8 cellular contexts compared by ENCODE assay signal in the genomic region with DNA sequence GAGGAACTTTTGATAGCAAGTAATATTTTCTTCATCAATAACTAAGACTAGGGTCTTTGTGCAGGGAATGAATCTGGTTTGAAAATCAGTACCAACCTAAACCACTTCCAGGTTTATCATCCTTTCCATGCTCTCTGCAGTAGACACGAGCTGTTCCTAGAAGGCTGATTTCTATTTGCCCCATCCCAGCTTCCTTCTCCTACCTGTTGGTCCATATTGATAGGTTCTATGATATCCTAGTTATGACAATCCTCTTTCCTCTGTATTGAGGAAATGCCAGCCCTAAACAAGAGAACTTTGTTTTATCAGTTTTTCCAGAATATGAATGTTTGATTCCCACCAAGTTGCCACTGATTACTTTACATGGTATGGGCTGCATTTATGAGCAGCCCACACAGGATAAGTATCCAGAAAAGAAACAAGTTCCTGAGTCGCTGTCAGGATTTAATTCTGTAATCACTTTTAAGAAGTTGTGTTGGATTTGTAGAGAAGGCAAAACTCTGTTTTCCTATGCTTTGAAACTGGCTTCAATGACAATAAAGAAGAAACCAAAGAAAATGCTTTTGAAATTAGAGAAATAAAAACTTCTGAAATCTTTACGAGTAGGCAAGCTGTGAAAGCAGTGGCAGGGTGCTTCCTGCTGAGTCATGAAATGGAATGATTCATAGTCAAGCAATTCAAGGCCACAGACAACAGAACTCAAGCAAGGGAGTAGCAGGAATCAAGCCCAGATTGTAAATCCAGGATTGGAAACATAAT. TPM values are rescaled to one million over a fixed set of nuclear protein-coding genes. Genes with fewer than 3 reads are reported as not detected.
A peak's percentile ranks its signal among the peaks of the same experiment; 100 is the strongest.
DNase-seq lines count a peak whose midpoint lies in the region; ATAC-seq and TF ChIP-seq lines count a peak whose summit lies in the region.

No MANE protein-coding gene starts in this region.

- no peaks in the 10 kb centered on the region for H3K36me3 Mint-ChIP-seq in activated CD8-positive, alpha-beta T cell treated with anti-CD3 and anti-CD28 coated beads for 36 hours (ENCODE audit: low read depth)
- H3K36me3 Mint-ChIP-seq in progenitor cell of endocrine pancreas (ENCODE audit: insufficient read depth) = no peaks in the 10 kb centered on the region

- H3K27ac Mint-ChIP-seq in activated CD8-positive, alpha-beta T cell treated with anti-CD3 and anti-CD28 coated beads for 36 hours = peak overlapping the region; percentile 2
- H3K27ac Mint-ChIP-seq in progenitor cell of endocrine pancreas = peak overlapping the region; percentile 31

- H3K36me3 ChIP-seq in gastroesophageal sphincter (no peaks in the 10 kb centered on the region), WERI-Rb-1 (no peaks in the 10 kb centered on the region)

- CTCF ChIA-PET in activated CD8-positive, alpha-beta T cell treated with anti-CD3 and anti-CD28 coated beads for 36 hours (lab: Charles Lee) = interaction anchor here (1.0 to 1.6 kb wide), 2 partner anchors 14 to 59 kb away, joined by 3 to 4 read pairs; no protein-coding TSS in a partner anchor

- no peaks in the 10 kb centered on the region for H3K27me3 Mint-ChIP-seq in activated CD8-positive, alpha-beta T cell treated with anti-CD3 and anti-CD28 coated beads for 36 hours
- H3K27me3 Mint-ChIP-seq in progenitor cell of endocrine pancreas = no peaks in the 10 kb centered on the region

- no peak for TF ChIP-seq CTCF in activated CD8-positive, alpha-beta T cell treated with anti-CD3 and anti-CD28 coated beads for 36 hours (IDR thresholded peaks at IDR 0.05)
- TF ChIP-seq CTCF in gastroesophageal sphincter (IDR thresholded peaks at IDR 0.05) (no peak), progenitor cell of endocrine pancreas (IDR thresholded peaks at IDR 0.05; ENCODE audit: unreplicated experiment) (no peak), WERI-Rb-1 (IDR thresholded peaks at IDR 0.05; ENCODE audit: low read depth, low read length) (no peak)

- H3K4me1 ChIP-seq in gastroesophageal sphincter = peaks cover 7 to 18% (median 14%) of the 10 kb centered on the region in 3 donors

- WGBS in gastroesophageal sphincter (ENCODE audit: low coverage in 1 of 2), 2 donors = 25 to 28% methylated on average over 3 of the region's 3 CpGs

- no peaks in the 10 kb centered on the region for H3K9me3 ChIP-seq in gastroesophageal sphincter
- H3K9me3 ChIP-seq in WERI-Rb-1 (ENCODE audit: severe bottlenecking) = no peaks in the 10 kb centered on the region

- intact Hi-C loops in activated CD8-positive, alpha-beta T cell treated with anti-CD3 and anti-CD28 coated beads for 36 hours (cut with micrococcal nuclease) = no loop called here

- H3K27ac ChIP-seq in gastroesophageal sphincter = peak overlapping the region; percentile 76 to 78 (median 76)
- H3K27ac ChIP-seq in WERI-Rb-1 = no peak overlapping the region

- no peaks in the 10 kb centered on the region for H3K9me3 Mint-ChIP-seq in activated CD8-positive, alpha-beta T cell treated with anti-CD3 and anti-CD28 coated beads for 36 hours
- no peaks in the 10 kb centered on the region for H3K9me3 Mint-ChIP-seq in progenitor cell of endocrine pancreas (ENCODE audit: low read depth)

- no peaks in the 10 kb centered on the region for H3K27me3 ChIP-seq in gastroesophageal sphincter
- H3K27me3 ChIP-seq in WERI-Rb-1 (ENCODE audit: insufficient read depth, low read depth, severe bottlenecking) = no peaks in the 10 kb centered on the region

- POLR2A ChIA-PET in activated CD8-positive, alpha-beta T cell treated with anti-CD3 and anti-CD28 coated beads for 36 hours (lab: Charles Lee) = no interaction called here

- DNase-seq in AG20443 (ENCODE audit: low spot score) (peak; percentile 91), HT1080 (ENCODE audit: low read depth) (peak; percentile 95), progenitor cell of endocrine pancreas (ENCODE audit: low spot score, unreplicated experiment) (no peak), SK-N-DZ (ENCODE audit: low spot score) (no peak), WERI-Rb-1 (no peak)
- peak; percentile 43 for DNase-seq in activated CD8-positive, alpha-beta T cell treated with anti-CD3 and anti-CD28 coated beads for 36 hours

- ATAC-seq in GM19023 (IDR thresholded peaks at IDR 0.05; ENCODE audit: unreplicated experiment) = peak; percentile 74
- peak; percentile 87 for ATAC-seq in activated CD8-positive, alpha-beta T cell treated with anti-CD3 and anti-CD28 coated beads for 36 hours
- ATAC-seq in gastroesophageal sphincter = peak; percentile 95

- H3K4me3 Mint-ChIP-seq in activated CD8-positive, alpha-beta T cell treated with anti-CD3 and anti-CD28 coated beads for 36 hours = no peak overlapping the region
- no peak overlapping the region for H3K4me3 Mint-ChIP-seq in progenitor cell of endocrine pancreas (ENCODE audit: low read depth)

- peak overlapping the region in 1 of 2 donors; percentile 11 for H3K4me3 ChIP-seq in gastroesophageal sphincter
- H3K4me3 ChIP-seq in WERI-Rb-1 (ENCODE audit: low read depth, low read length) = no peak overlapping the region

- H3K4me1 Mint-ChIP-seq in activated CD8-positive, alpha-beta T cell treated with anti-CD3 and anti-CD28 coated beads for 36 hours (ENCODE audit: low read depth) = peaks cover 16% of the 10 kb centered on the region
- H3K4me1 Mint-ChIP-seq in progenitor cell of endocrine pancreas (ENCODE audit: low read depth) = peaks cover 23% of the 10 kb centered on the region

- no peak for TF ChIP-seq POLR2A in gastroesophageal sphincter (IDR thresholded peaks at IDR 0.05)

- TF ChIP-seq EP300 in gastroesophageal sphincter (IDR thresholded peaks at IDR 0.05) = no peak

RNA-seq across cellular contexts. Expression of a gene that starts 37.3 kb away (rescaled TPM):
- 32.8 and 37.1 TPM in 2 replicates for total RNA-seq in HT1080 (2014; rRNA removed; shearing (Covaris generic))
- polyA plus RNA-seq in HT1080 (2015; cell fraction: cytosol; rRNA removed) = 40.8 and 46.3 TPM in 2 replicates
- polyA plus RNA-seq in HT1080 (2015; cell fraction: nucleus; rRNA removed) = 45.9 and 66.4 TPM in 2 replicates
- 10 to 100 TPM; 49.2 to 51.6 TPM for total RNA-seq in activated CD8-positive, alpha-beta T cell treated with anti-CD3 and anti-CD28 coated beads for 36 hours
- total RNA-seq in gastroesophageal sphincter = 10 to 100 TPM; 48.3 to 88.2 (median 75.6) TPM
- total RNA-seq in progenitor cell of endocrine pancreas = 33.5 and 34.4 TPM in 2 replicates
- 23.2 and 38.4 TPM in 2 replicates for polyA plus RNA-seq in SK-N-DZ (2014; cell fraction: cytosol; rRNA removed)
- 37.0 and 37.2 TPM in 2 replicates for polyA plus RNA-seq in SK-N-DZ (2014; cell fraction: nucleus; rRNA removed)

Comparison
In these comparisons a context has a peak if more than half of its experiments do, and no peak if none do; other contexts are left out.
1. DNase-seq: peak in AG20443 (single experiment), HT1080 (single experiment) and activated CD8-positive, alpha-beta T cell treated with anti-CD3 and anti-CD28 coated beads for 36 hours (single experiment); none in progenitor cell of endocrine pancreas (single experiment), SK-N-DZ (single experiment) and WERI-Rb-1 (single experiment).
2. Peak in every context shown above with its lines, with median percentiles within 50 percentile points of each other: ATAC-seq.